ENCODE assay signal across 8 cellular contexts in the genomic region with DNA sequence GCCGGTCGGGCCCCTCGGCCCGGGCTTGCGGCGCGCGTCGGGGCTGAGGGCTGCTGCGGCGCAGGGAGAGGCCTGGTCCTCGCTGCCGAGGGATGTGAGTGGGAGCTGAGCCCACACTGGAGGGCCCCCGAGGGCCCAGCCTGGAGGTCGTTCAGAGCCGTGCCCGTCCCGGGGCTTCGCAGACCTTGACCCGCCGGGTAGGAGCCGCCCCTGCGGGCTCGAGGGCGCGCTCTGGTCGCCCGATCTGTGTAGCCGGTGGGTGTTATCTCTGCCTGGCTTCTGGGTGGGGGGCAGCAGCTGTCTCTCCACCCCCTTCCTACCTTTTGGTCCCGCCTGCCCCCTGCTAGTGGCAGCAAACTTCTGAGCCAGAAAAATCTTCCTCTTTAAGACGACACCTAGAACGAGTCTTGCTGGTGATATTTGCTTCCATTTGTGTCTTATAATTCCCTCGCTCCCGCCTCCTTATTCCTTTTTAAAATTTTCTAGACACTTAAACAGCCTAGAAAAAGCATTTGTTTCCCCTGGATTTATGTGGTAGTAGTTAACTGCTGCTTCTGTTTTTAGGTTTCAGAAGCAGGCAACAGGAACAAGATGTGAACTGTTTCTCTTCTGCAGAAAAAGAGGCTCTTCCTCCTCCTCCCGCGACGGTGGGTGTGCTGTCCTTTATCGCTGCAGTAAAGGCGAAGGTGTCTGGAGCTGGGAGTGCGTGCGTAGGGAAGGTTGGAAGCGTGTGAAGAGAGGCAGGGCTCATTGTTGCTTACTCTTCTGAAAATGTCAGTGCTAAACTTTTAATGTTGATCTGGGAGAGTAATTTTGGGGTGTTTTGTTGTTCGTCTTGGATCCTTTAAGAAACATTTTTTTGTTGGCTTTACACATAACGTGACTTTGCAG. TPM values are rescaled to one million over a fixed set of nuclear protein-coding genes. Genes with fewer than 3 reads are reported as not detected.
DNase-seq lines count a peak whose midpoint lies in the region; ATAC-seq and TF ChIP-seq lines count a peak whose summit lies in the region.

No MANE protein-coding gene starts in this region.

- H3K4me3 ChIP-seq in WERI-Rb-1 (ENCODE audit: low read depth, low read length), result peak overlapping the region; percentile 83
- H3K4me3 ChIP-seq in duodenal mucosa (ENCODE audit: low read depth in 1 of 2, low read length in 2 of 2), result peak overlapping the region; percentile 81 to 83
- peak overlapping the region; percentile 75 to 86 (median 82) for H3K4me3 ChIP-seq in liver (ENCODE audit: low read depth in 1 of 3, low read length in 3 of 3)

- peak in 5 of 10 experiments; percentile 4 to 27 (median 13) for DNase-seq in CD4-positive, alpha-beta T cell
- DNase-seq in M059J (ENCODE audit: low read depth) (peak; percentile 73), WERI-Rb-1 (peak; percentile 64), hepatic stellate cell (ENCODE audit: low spot score) (no peak)

- H3K9ac ChIP-seq in duodenal mucosa (ENCODE audit: low read depth in 1 of 2, low read length in 2 of 2) (peak overlapping the region; percentile 84 to 88), liver (ENCODE audit: low read depth in 1 of 2, low read length in 2 of 2) (peak overlapping the region; percentile 71 to 89)

- peak; percentile 6 for ATAC-seq in CD4-positive, alpha-beta T cell (ENCODE audit: poor library complexity)
- ATAC-seq in GM21381 (IDR thresholded peaks at IDR 0.05; ENCODE audit: unreplicated experiment), result peak; percentile 25
- ATAC-seq in stimulated activated memory B cell treated with anti-CD40 and anti-IgM and Interleukin-4, amounts not matched to agents 10 μg/mL and 1 μg/mL and 100 μg/mL, for 72 hours, result peak; percentile 70

- CTCF ChIA-PET in CD4-positive, alpha-beta T cell (lab: Charles Lee), result interaction anchor here (1.2 kb wide), 1 partner anchor 381 kb away, joined by 3 read pairs; no protein-coding TSS in a partner anchor

- peaks cover 36 to 46% of the 10 kb centered on the region in 2 donors for H3K4me1 ChIP-seq in duodenal mucosa (ENCODE audit: control insufficient read depth in 1 of 2, insufficient read depth in 2 of 2, low read length in 2 of 2)
- H3K4me1 ChIP-seq in liver (ENCODE audit: control insufficient read depth in 4 of 4, insufficient read depth in 4 of 4, low read length in 3 of 4), result peaks cover 0 to 45% (median 25%) of the 10 kb centered on the region in 4 donors

- peaks cover 6% of the 10 kb centered on the region for H3K36me3 Mint-ChIP-seq in CD4-positive, alpha-beta T cell (ENCODE audit: low read depth)
- H3K36me3 Mint-ChIP-seq in stimulated activated memory B cell treated with anti-CD40 and anti-IgM and Interleukin-4, amounts not matched to agents 10 μg/mL and 1 μg/mL and 100 μg/mL, for 72 hours, result no peaks in the 10 kb centered on the region

- H3K36me3 ChIP-seq in WERI-Rb-1 (peaks cover 4% of the 10 kb centered on the region; the same call in 1 of the 2 replicates), duodenal mucosa (ENCODE audit: control insufficient read depth in 1 of 2, insufficient read depth in 2 of 2, low read length in 2 of 2) (no peaks in the 10 kb centered on the region), liver (ENCODE audit: control insufficient read depth in 4 of 4, insufficient read depth in 3 of 4, low read depth in 1 of 4, low read length in 3 of 4) (no peaks in the 10 kb centered on the region)

- no peaks in the 10 kb centered on the region for H3K27me3 ChIP-seq in CD4-positive, alpha-beta T cell (ENCODE audit: control insufficient read depth, insufficient read depth, low read length)
- no peaks in the 10 kb centered on the region for H3K27me3 ChIP-seq in WERI-Rb-1 (ENCODE audit: insufficient read depth, low read depth, severe bottlenecking)
- no peaks in the 10 kb centered on the region for H3K27me3 ChIP-seq in duodenal mucosa (ENCODE audit: control insufficient read depth in 1 of 2, insufficient read depth in 2 of 2, low read length in 2 of 2)
- no peaks in the 10 kb centered on the region for H3K27me3 ChIP-seq in liver (ENCODE audit: control insufficient read depth in 4 of 4, insufficient read depth in 4 of 4, low read length in 3 of 4)

- no peaks in the 10 kb centered on the region for H3K9me3 ChIP-seq in CD4-positive, alpha-beta T cell (ENCODE audit: control insufficient read depth, low read length)
- H3K9me3 ChIP-seq in WERI-Rb-1 (ENCODE audit: severe bottlenecking) (no peaks in the 10 kb centered on the region), duodenal mucosa (ENCODE audit: control insufficient read depth in 1 of 2, low read length in 2 of 2) (no peaks in the 10 kb centered on the region), liver (ENCODE audit: control insufficient read depth in 4 of 4, low read length in 3 of 4) (no peaks in the 10 kb centered on the region)

- no peaks in the 10 kb centered on the region for H3K27me3 Mint-ChIP-seq in CD4-positive, alpha-beta T cell
- H3K27me3 Mint-ChIP-seq in stimulated activated memory B cell treated with anti-CD40 and anti-IgM and Interleukin-4, amounts not matched to agents 10 μg/mL and 1 μg/mL and 100 μg/mL, for 72 hours, result no peaks in the 10 kb centered on the region

- intact Hi-C loops in CD4-positive, alpha-beta T cell (cut with DNase I, micrococcal nuclease), result loop anchor here (2.0 to 10.0 kb wide), 9 partner anchors 195 to 1471 kb away; partner anchors contain the start of genes AK3 (in 1 of the 2) and PLGRKT (in 1 of the 2)

- TF ChIP-seq RAD21 in liver (IDR thresholded peaks at IDR 0.05), result peak in 1 of 2 donors; percentile 13

- POLR2A ChIA-PET in CD4-positive, alpha-beta T cell (lab: Charles Lee), result interaction anchor here (0.6 to 3.3 kb wide), 15 partner anchors 8 to 1459 kb away, joined by 3 to 33 read pairs (median 4); partner anchors contain the start of genes AK3, CD274, CDC37L1 and RCL1

- TF ChIP-seq CTCF in CD4-positive, alpha-beta T cell (IDR thresholded peaks at IDR 0.05), result no peak
- TF ChIP-seq CTCF in WERI-Rb-1 (IDR thresholded peaks at IDR 0.05; ENCODE audit: low read depth, low read length), result no peak
- TF ChIP-seq CTCF in liver (IDR thresholded peaks at IDR 0.05; ENCODE audit: low read depth, low read length, missing input control), result no peak

- peak overlapping the region; percentile 79 for H3K27ac Mint-ChIP-seq in CD4-positive, alpha-beta T cell
- peak overlapping the region; percentile 90 for H3K27ac Mint-ChIP-seq in stimulated activated memory B cell treated with anti-CD40 and anti-IgM and Interleukin-4, amounts not matched to agents 10 μg/mL and 1 μg/mL and 100 μg/mL, for 72 hours

- H3K27ac ChIP-seq in CD4-positive, alpha-beta T cell (ENCODE audit: low read depth, low read length), result peak overlapping the region; percentile 65
- H3K27ac ChIP-seq in WERI-Rb-1 (peak overlapping the region; percentile 93), duodenal mucosa (ENCODE audit: low read depth, low read length) (peak overlapping the region; percentile 96), liver (ENCODE audit: low read depth in 1 of 2, low read length in 2 of 2) (peak overlapping the region; percentile 96 to 98)

- peak overlapping the region; percentile 93 for H3K4me3 Mint-ChIP-seq in CD4-positive, alpha-beta T cell
- peak overlapping the region; percentile 89 for H3K4me3 Mint-ChIP-seq in stimulated activated memory B cell treated with anti-CD40 and anti-IgM and Interleukin-4, amounts not matched to agents 10 μg/mL and 1 μg/mL and 100 μg/mL, for 72 hours

- no peaks in the 10 kb centered on the region for H3K9me3 Mint-ChIP-seq in CD4-positive, alpha-beta T cell
- H3K9me3 Mint-ChIP-seq in stimulated activated memory B cell treated with anti-CD40 and anti-IgM and Interleukin-4, amounts not matched to agents 10 μg/mL and 1 μg/mL and 100 μg/mL, for 72 hours, result no peaks in the 10 kb centered on the region

- H3K4me1 Mint-ChIP-seq in CD4-positive, alpha-beta T cell (ENCODE audit: low read depth), result peaks cover 27% of the 10 kb centered on the region
- peaks cover 38% of the 10 kb centered on the region for H3K4me1 Mint-ChIP-seq in stimulated activated memory B cell treated with anti-CD40 and anti-IgM and Interleukin-4, amounts not matched to agents 10 μg/mL and 1 μg/mL and 100 μg/mL, for 72 hours

- WGBS in liver, result under 1% methylated on average over 44 of the region's 44 CpGs

TF ChIP-seq in liver, 16 proteins besides CTCF, POLR2A, EP300 and RAD21:
- peak; percentile 15 for TF ChIP-seq YY1 (IDR thresholded peaks at IDR 0.05)
- TF ChIP-seq HNF4A (conservative IDR thresholded peaks at IDR 0.05), result peak in 1 of 2 donors; percentile 7
- TF ChIP-seq ATF3 (IDR thresholded peaks at IDR 0.05), result no peak
- TF ChIP-seq, protein P1, sequence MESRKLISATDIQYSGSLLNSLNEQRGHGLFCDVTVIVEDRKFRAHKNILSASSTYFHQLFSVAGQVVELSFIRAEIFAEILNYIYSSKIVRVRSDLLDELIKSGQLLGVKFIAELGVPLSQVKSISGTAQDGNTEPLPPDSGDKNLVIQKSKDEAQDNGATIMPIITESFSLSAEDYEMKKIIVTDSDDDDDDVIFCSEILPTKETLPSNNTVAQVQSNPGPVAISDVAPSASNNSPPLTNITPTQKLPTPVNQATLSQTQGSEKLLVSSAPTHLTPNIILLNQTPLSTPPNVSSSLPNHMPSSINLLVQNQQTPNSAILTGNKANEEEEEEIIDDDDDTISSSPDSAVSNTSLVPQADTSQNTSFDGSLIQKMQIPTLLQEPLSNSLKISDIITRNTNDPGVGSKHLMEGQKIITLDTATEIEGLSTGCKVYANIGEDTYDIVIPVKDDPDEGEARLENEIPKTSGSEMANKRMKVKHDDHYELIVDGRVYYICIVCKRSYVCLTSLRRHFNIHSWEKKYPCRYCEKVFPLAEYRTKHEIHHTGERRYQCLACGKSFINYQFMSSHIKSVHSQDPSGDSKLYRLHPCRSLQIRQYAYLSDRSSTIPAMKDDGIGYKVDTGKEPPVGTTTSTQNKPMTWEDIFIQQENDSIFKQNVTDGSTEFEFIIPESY (IDR thresholded peaks at IDR 0.05), result no peak
- TF ChIP-seq GABPA (IDR thresholded peaks at IDR 0.05 in 1 of 2, conservative IDR thresholded peaks at IDR 0.05 in 1 of 2), result no peak

RNA-seq across cellular contexts. Expression of gene JAK2, which starts 0.5 kb away (rescaled TPM):
- 1 to 10 TPM; 7.2 to 7.5 TPM for total RNA-seq in CD4-positive, alpha-beta T cell
- total RNA-seq in M059J (2014; rRNA removed; shearing (Covaris generic)), result 3.2 and 6.5 TPM in 2 replicates
- 10 to 100 TPM in 1 of 2 donors, 1 to 10 TPM in 1; 8.3 to 21.5 TPM for total RNA-seq in liver
- polyA plus RNA-seq in liver, result 1 to 10 TPM; 1.5 to 1.8 TPM

Comparison
In these comparisons a context has a peak if more than half of its experiments do, and no peak if none do; other contexts are left out.
1. ATAC-seq: peak in every context shown above with its lines; median percentile 70 in stimulated activated memory B cell treated with anti-CD40 and anti-IgM and Interleukin-4, amounts not matched to agents 10 μg/mL and 1 μg/mL and 100 μg/mL, for 72 hours; 25 in GM21381; 6 in CD4-positive, alpha-beta T cell.